Comparison of ENCODE assay signal across 27 cellular contexts in the genomic region with DNA sequence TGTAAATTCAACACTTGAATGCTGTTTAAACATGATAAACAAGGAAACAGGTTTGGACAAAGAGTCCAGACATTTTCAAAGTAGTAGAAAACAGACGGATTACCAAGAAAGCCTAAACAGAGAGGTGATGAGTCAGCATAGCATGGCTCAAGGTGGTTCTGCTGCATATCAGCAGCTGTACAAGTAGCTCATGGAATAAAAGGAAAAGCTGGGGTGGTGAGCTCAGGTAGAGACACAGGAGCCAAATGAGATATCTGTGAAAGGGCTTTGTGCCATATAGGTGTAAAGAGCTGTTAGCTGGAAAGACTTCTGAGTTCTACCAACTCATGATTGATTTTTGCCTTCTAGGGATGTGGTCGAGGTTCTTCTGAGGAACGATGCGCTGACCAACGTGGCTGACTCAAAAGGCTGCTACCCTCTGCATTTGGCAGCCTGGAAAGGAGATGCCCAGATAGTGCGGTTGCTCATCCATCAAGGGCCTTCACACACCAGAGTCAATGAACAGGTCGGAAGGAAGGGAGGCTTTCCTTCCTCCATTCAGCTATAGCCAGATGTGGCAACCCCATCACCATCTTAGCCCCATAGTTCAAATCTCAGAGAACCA.
DNase-seq lines count a peak whose midpoint lies in the region; ATAC-seq and TF ChIP-seq lines count a peak whose summit lies in the region.
"Had no signal": no experiment of that assay in that cellular context is flagged by ENCODE, and none has a peak within 500 bp of the region (broad histone marks: within the 10 kb centered on the region; RNA-seq: fewer than 3 reads in every experiment).

No MANE protein-coding gene starts in this region.

- no peak overlapping the region for H3K4me2 ChIP-seq in mammary epithelial cell (ENCODE audit: insufficient read depth, low read depth, low read length)
- H3K4me2 ChIP-seq: SK-N-SH had no signal

- H3K4me1 ChIP-seq in mammary epithelial cell (ENCODE audit: insufficient read depth, low read length) (no peaks in the 10 kb centered on the region), breast epithelium (no peaks in the 10 kb centered on the region)

- TF ChIP-seq POLR2A in breast epithelium (IDR thresholded peaks at IDR 0.05): no peak

- TF ChIP-seq CTCF in mammary epithelial cell (conservative IDR thresholded peaks at IDR 0.05 in 1 of 2, IDR thresholded peaks at IDR 0.05 in 1 of 2; ENCODE audit: extremely low read depth in 1 of 2, insufficient read depth in 1 of 2, low read depth in 1 of 2, low read length in 2 of 2) (no peak), breast epithelium (IDR thresholded peaks at IDR 0.05) (no peak), WTC11 (IDR thresholded peaks at IDR 0.05) (no peak), fibroblast of villous mesenchyme (IDR thresholded peaks at IDR 0.05; ENCODE audit: insufficient read depth, low read depth, low read length) (no peak), GM20000 (IDR thresholded peaks at IDR 0.05; ENCODE audit: extremely low read depth, missing control alignments) (no peak)

- dilution Hi-C loops in mammary epithelial cell (cut with HindIII; ENCODE audit: low sequenced_read_pairs): loop anchor here (5.0 kb wide), 1 partner anchor 37 kb away; no protein-coding TSS in a partner anchor

- 88% methylated on average over 7 of the region's 7 CpGs for WGBS in mammary epithelial cell (ENCODE audit: low coverage, missing lambda C conversion rate)

- DNase-seq in mammary epithelial cell (peak; percentile 54), breast epithelium (ENCODE audit: low spot score in 2 of 2) (no peak), WTC11 (ENCODE audit: low spot score) (no peak), fibroblast of villous mesenchyme (ENCODE audit: low read depth) (peak; percentile 42), NCI-H146 (lab: John Stamatoyannopoulos, UW) (no peak), GM20000 (ENCODE audit: low spot score) (no peak), NCI-H2196 (lab: John Stamatoyannopoulos, UW; ENCODE audit: unreplicated experiment) (no peak), NCI-H2107 (lab: John Stamatoyannopoulos, UW) (no peak)
- DNase-seq: activated naive CD4-positive, alpha-beta T cell; activated T-cell treated with anti-CD3 and anti-CD28 coated beads, Interleukin-2, amount 50 U/mL, for 48 hours; brain microvascular endothelial cell; DMS153; effector CD8-positive, alpha-beta T cell; hypothalamus; immature natural killer cell; left ventricle myocardium inferior; naive B cell; NCI-H1436; NCI-H510A; nucleus accumbens; SK-N-SH; stimulated activated naive CD8-positive, alpha-beta T cell treated with anti-CD3 and anti-CD28 coated beads, Interleukin-15, Interleukin-2, amounts not matched to agents 100 U/mL and 50 U/mL, for 24 hours; testis had no signal

- H4K20me1 ChIP-seq in mammary epithelial cell (ENCODE audit: insufficient read depth, low read length): no peaks in the 10 kb centered on the region

- H3K36me3 ChIP-seq in mammary epithelial cell (ENCODE audit: insufficient read depth, low read length) (peaks cover 2% of the 10 kb centered on the region), breast epithelium (no peaks in the 10 kb centered on the region)
- H3K36me3 ChIP-seq: brain microvascular endothelial cell had no signal

- H3K4me1 Mint-ChIP-seq in WTC11: no peaks in the 10 kb centered on the region
- H3K4me1 Mint-ChIP-seq: immature natural killer cell, naive B cell had no signal

- no TSS peak for BruUV-seq in mammary epithelial cell (replicated peaks; lab: Mats Ljungman, UMichigan)

- H2AFZ ChIP-seq in mammary epithelial cell (ENCODE audit: low read depth, low read length): no peak overlapping the region

- no peaks in the 10 kb centered on the region for H3K27me3 ChIP-seq in mammary epithelial cell (ENCODE audit: insufficient read depth, low read length)
- H3K27me3 ChIP-seq in breast epithelium: no peaks in the 10 kb centered on the region
- H3K27me3 ChIP-seq: brain microvascular endothelial cell, esophagus muscularis mucosa, gastroesophageal sphincter, testis had no signal

- no peaks in the 10 kb centered on the region; the same call in 1 of the 2 replicates for H3K9me3 Mint-ChIP-seq in WTC11
- H3K9me3 Mint-ChIP-seq: immature natural killer cell; mesothelial cell of epicardium; naive B cell; T-helper 1 cell treated with Interleukin-12 subunit alpha and Interleukin-12 subunit beta and Interleukin-4 antibody, amounts not matched to agents 30 μg/mL and 1 μg/mL, for 36 hours had no signal

- in situ Hi-C loops in mammary epithelial cell (cut with MboI; ENCODE audit: low sequenced_read_pairs in 2 of 2): no loop called here

- POLR2A ChIA-PET in WTC11 (lab: Charles Lee): no interaction called here

- peaks cover 10% of the 10 kb centered on the region; the same call in 1 of the 2 replicates for H3K36me3 Mint-ChIP-seq in WTC11

- intact Hi-C loops in mammary epithelial cell (cut with micrococcal nuclease) (no loop called here), breast epithelium (cut with DNase I; ENCODE audit: low total_unique reads) (no loop called here)

- H3K4me3 Mint-ChIP-seq in WTC11: no peak overlapping the region
- H3K4me3 Mint-ChIP-seq: immature natural killer cell; mesothelial cell of epicardium; naive B cell; T-helper 1 cell treated with Interleukin-12 subunit alpha and Interleukin-12 subunit beta and Interleukin-4 antibody, amounts not matched to agents 30 μg/mL and 1 μg/mL, for 36 hours had no signal

- CTCF ChIA-PET in mammary epithelial cell (lab: Charles Lee; ENCODE audit: low non-redundant PET): no interaction called here
- CTCF ChIA-PET in WTC11 (lab: Charles Lee): no interaction called here

- peak overlapping the region; percentile 73; the same call in 1 of the 2 replicates for H3K27ac Mint-ChIP-seq in WTC11
- H3K27ac Mint-ChIP-seq: mesothelial cell of epicardium; naive B cell; T-helper 1 cell treated with Interleukin-12 subunit alpha and Interleukin-12 subunit beta and Interleukin-4 antibody, amounts not matched to agents 30 μg/mL and 1 μg/mL, for 36 hours had no signal

- H3K4me3 ChIP-seq in mammary epithelial cell (replicated peaks in 1 of 3; ENCODE audit: insufficient read depth in 1 of 3, low read depth in 2 of 3, low read length in 3 of 3) (no peak overlapping the region), breast epithelium (no peak overlapping the region), fibroblast of villous mesenchyme (ENCODE audit: low read depth, low read length) (no peak overlapping the region)
- H3K4me3 ChIP-seq: esophagus muscularis mucosa, gastroesophageal sphincter, left ventricle myocardium inferior, testis had no signal

- no peak for ATAC-seq in WTC11
- ATAC-seq: gastroesophageal sphincter; stimulated activated naive CD8-positive, alpha-beta T cell treated with anti-CD3 and anti-CD28 coated beads, Interleukin-15, Interleukin-2, amounts not matched to agents 100 U/mL and 50 U/mL, for 24 hours had no signal

- no peaks in the 10 kb centered on the region for H3K79me2 ChIP-seq in mammary epithelial cell (ENCODE audit: insufficient read depth, low read length)

- no peaks in the 10 kb centered on the region for H3K27me3 Mint-ChIP-seq in WTC11 (ENCODE audit: low read depth)
- H3K27me3 Mint-ChIP-seq: naive B cell had no signal

- H3K27ac ChIP-seq in mammary epithelial cell (ENCODE audit: insufficient read depth, low read depth, low read length) (no peak overlapping the region), breast epithelium (no peak overlapping the region)
- H3K27ac ChIP-seq: brain microvascular endothelial cell, esophagus muscularis mucosa, gastroesophageal sphincter, left ventricle myocardium inferior, testis had no signal

- H3K9ac ChIP-seq in mammary epithelial cell (ENCODE audit: insufficient read depth, low read length): no peak overlapping the region
- H3K9ac ChIP-seq: SK-N-SH had no signal

- no peaks in the 10 kb centered on the region for H3K9me3 ChIP-seq in mammary epithelial cell (replicated peaks; ENCODE audit: insufficient read depth, low read length)
- H3K9me3 ChIP-seq in breast epithelium: no peaks in the 10 kb centered on the region
- H3K9me3 ChIP-seq: esophagus muscularis mucosa, SK-N-SH, testis had no signal

TF ChIP-seq in WTC11, 78 proteins besides CTCF, POLR2A, EP300 and RAD21 (continues in another document):
- TF ChIP-seq JUN (CRISPR knock-in tag; IDR thresholded peaks at IDR 0.05) (no peak), CDX4 (CRISPR knock-in tag; IDR thresholded peaks at IDR 0.05; ENCODE audit: borderline replicate concordance) (no peak), ZNF425 (CRISPR knock-in tag; conservative IDR thresholded peaks at IDR 0.05) (no peak), ATF3 (CRISPR knock-in tag; conservative IDR thresholded peaks at IDR 0.05) (no peak), EMX1 (CRISPR knock-in tag; IDR thresholded peaks at IDR 0.05) (no peak), RORB (CRISPR knock-in tag; IDR thresholded peaks at IDR 0.05) (no peak)

Comparison
In these comparisons a context has a peak if more than half of its experiments do, and no peak if none do; other contexts are left out.
1. DNase-seq: peak in mammary epithelial cell (single experiment) and fibroblast of villous mesenchyme (single experiment); none in breast epithelium (0 of 2), WTC11 (single experiment), NCI-H146 (single experiment), GM20000 (single experiment), NCI-H2196 (single experiment) and NCI-H2107 (single experiment).